In the genomic region with DNA sequence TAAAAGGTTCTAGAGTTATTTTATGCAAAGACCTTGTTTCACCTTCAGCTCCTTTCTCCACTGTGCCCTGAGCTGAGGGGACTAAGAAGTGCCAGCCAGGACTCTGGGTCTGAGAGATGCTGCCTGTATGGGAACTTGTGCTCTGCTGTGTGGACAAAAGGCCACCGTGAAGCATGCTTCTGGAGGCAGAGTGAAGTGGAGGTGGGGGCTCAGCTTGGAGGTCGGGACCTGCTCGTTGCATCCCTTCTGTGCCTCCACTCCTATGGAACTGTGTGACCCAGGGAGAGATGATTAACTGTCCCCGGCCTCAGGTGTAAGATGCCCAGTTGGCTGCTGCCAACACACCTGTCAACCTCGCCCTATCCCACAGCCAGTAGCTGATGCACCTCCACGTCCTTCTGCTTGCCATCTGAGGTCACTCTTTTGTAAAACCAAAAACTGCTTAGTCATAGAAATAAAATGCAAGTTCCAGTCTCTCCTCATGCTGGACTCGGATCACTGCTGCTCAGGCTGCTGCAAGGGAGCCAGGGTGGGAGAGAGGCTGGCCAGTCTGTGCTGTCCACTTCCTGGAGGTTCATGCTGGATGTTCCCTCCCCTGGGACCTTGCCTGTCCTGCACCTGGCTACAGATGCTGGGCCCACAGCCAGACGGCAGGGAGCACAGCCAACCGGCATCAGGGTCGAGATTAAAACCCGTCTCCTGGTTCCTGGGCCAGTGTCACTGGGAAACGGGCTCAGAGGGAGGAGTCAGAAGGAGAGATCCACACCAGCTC, we compare ENCODE assay signal across 16 cellular contexts.
DNase-seq lines count a peak whose midpoint lies in the region; ATAC-seq and TF ChIP-seq lines count a peak whose summit lies in the region.
"Had no signal": no experiment of that assay in that cellular context is flagged by ENCODE, and none has a peak within 500 bp of the region (broad histone marks: within the 10 kb centered on the region; RNA-seq: fewer than 3 reads in every experiment).

No MANE protein-coding gene starts in this region.

- peaks cover 8% of the 10 kb centered on the region for H3K27me3 Mint-ChIP-seq in GM23338 (ENCODE audit: insufficient read depth, low read depth, poor library complexity)

- H3K4me3 ChIP-seq in GM23338, result no peak overlapping the region
- no peak overlapping the region for H3K4me3 ChIP-seq in subcutaneous abdominal adipose tissue (ENCODE audit: low read depth in 1 of 5, low read length in 5 of 5)

- H3K4me1 ChIP-seq in GM23338 (ENCODE audit: insufficient read depth), result peaks cover 8% of the 10 kb centered on the region; the same call in 1 of the 2 replicates
- peaks cover 0 to 13% (median 13%) of the 10 kb centered on the region in 5 donors for H3K4me1 ChIP-seq in subcutaneous abdominal adipose tissue (ENCODE audit: control insufficient read depth in 5 of 5, insufficient read depth in 5 of 5, low read length in 5 of 5)
- H3K4me1 ChIP-seq: Caco-2 had no signal

- H3K27ac ChIP-seq in GM23338 (ENCODE audit: low read depth) (no peak overlapping the region), subcutaneous abdominal adipose tissue (ENCODE audit: low read depth, low read length) (peak overlapping the region; percentile 1)

- H3F3A ChIP-seq in GM23338 (replicated peaks; ENCODE audit: low read depth), result no peaks in the 10 kb centered on the region

- H3K9me2 ChIP-seq in GM23338 (ENCODE audit: insufficient read depth), result no peaks in the 10 kb centered on the region

- H3K79me2 ChIP-seq in GM23338 (replicated peaks; ENCODE audit: insufficient read depth), result no peaks in the 10 kb centered on the region

- no peaks in the 10 kb centered on the region for H3K36me3 ChIP-seq in GM23338 (ENCODE audit: insufficient read depth)
- no peaks in the 10 kb centered on the region for H3K36me3 ChIP-seq in subcutaneous abdominal adipose tissue (ENCODE audit: control insufficient read depth in 5 of 5, insufficient read depth in 5 of 5, low read length in 5 of 5)

- no peaks in the 10 kb centered on the region for H3K9me3 ChIP-seq in subcutaneous abdominal adipose tissue (ENCODE audit: control insufficient read depth in 5 of 5, low read length in 5 of 5)
- H3K9me3 ChIP-seq: Caco-2 had no signal

- no peaks in the 10 kb centered on the region for H4K20me1 ChIP-seq in GM23338 (replicated peaks; ENCODE audit: insufficient read depth)

- H3K4me1 Mint-ChIP-seq in GM23338, result peaks cover 27% of the 10 kb centered on the region

- no peak overlapping the region for H3K4me2 ChIP-seq in GM23338

- intact Hi-C loops in left ventricle myocardium superior (cut with micrococcal nuclease), result no loop called here

- TF ChIP-seq CTCF in GM23338 (conservative IDR thresholded peaks at IDR 0.05; ENCODE audit: low read depth in 2 of 2), result no peak
- TF ChIP-seq CTCF in omental fat pad (IDR thresholded peaks at IDR 0.05), result no peak

- H3K9me3 Mint-ChIP-seq in GM23338, result no peaks in the 10 kb centered on the region

- no peaks in the 10 kb centered on the region for H3K36me3 Mint-ChIP-seq in GM23338 (ENCODE audit: low read depth)

- no peak for DNase-seq in GM23338 (ENCODE audit: low spot score)
- DNase-seq in SW480 (ENCODE audit: low spot score), result peak; percentile 44
- DNase-seq in left ventricle myocardium superior, result peak; percentile 60
- DNase-seq in omental fat pad (ENCODE audit: low spot score), result no peak
- no peak for DNase-seq in NCI-H748 treated with DMSO at 0.1 percent for 48 hours (lab: John Stamatoyannopoulos, UW)
- no peak for DNase-seq in NK-92 treated with Interleukin-12 subunit alpha and Interleukin-12 subunit beta, amount 100 ng/mL, for 24 hours (lab: John Stamatoyannopoulos, UW)
- DNase-seq: amygdala; Caco-2; hippocampal formation; NCI-H526; OCI-M1; stimulated activated CD4-positive, alpha-beta T cell treated with anti-CD3 and anti-CD28 coated beads, Interleukin-15, amount 100 ng/mL, for 24 hours; stimulated activated naive CD4-positive, alpha-beta T cell treated with Interleukin-2 at 50 U/mL for 16 hours; T1000 had no signal

- no peaks in the 10 kb centered on the region for H3K27me3 ChIP-seq in GM23338 (ENCODE audit: insufficient read depth)
- no peaks in the 10 kb centered on the region for H3K27me3 ChIP-seq in subcutaneous abdominal adipose tissue (ENCODE audit: control insufficient read depth in 5 of 5, insufficient read depth in 4 of 5, low read length in 5 of 5)

- no peak overlapping the region for H3K27ac Mint-ChIP-seq in GM23338

- H3K9ac ChIP-seq in subcutaneous abdominal adipose tissue (ENCODE audit: low read length in 5 of 5), result no peak overlapping the region

- H2AFZ ChIP-seq in GM23338, result peak overlapping the region; percentile 76; the same call in 1 of the 2 replicates

- H3K4me3 Mint-ChIP-seq in GM23338, result no peak overlapping the region

- no peak for ATAC-seq in GM23338
- ATAC-seq in left ventricle myocardium superior, result peak; percentile 64
- ATAC-seq in omental fat pad (ENCODE audit: low FRiP score), result no peak
- ATAC-seq: HCT116 had no signal

TF ChIP-seq in GM23338, 12 proteins besides CTCF, POLR2A, EP300 and RAD21 (continues in another document):
- TF ChIP-seq, protein P1, sequence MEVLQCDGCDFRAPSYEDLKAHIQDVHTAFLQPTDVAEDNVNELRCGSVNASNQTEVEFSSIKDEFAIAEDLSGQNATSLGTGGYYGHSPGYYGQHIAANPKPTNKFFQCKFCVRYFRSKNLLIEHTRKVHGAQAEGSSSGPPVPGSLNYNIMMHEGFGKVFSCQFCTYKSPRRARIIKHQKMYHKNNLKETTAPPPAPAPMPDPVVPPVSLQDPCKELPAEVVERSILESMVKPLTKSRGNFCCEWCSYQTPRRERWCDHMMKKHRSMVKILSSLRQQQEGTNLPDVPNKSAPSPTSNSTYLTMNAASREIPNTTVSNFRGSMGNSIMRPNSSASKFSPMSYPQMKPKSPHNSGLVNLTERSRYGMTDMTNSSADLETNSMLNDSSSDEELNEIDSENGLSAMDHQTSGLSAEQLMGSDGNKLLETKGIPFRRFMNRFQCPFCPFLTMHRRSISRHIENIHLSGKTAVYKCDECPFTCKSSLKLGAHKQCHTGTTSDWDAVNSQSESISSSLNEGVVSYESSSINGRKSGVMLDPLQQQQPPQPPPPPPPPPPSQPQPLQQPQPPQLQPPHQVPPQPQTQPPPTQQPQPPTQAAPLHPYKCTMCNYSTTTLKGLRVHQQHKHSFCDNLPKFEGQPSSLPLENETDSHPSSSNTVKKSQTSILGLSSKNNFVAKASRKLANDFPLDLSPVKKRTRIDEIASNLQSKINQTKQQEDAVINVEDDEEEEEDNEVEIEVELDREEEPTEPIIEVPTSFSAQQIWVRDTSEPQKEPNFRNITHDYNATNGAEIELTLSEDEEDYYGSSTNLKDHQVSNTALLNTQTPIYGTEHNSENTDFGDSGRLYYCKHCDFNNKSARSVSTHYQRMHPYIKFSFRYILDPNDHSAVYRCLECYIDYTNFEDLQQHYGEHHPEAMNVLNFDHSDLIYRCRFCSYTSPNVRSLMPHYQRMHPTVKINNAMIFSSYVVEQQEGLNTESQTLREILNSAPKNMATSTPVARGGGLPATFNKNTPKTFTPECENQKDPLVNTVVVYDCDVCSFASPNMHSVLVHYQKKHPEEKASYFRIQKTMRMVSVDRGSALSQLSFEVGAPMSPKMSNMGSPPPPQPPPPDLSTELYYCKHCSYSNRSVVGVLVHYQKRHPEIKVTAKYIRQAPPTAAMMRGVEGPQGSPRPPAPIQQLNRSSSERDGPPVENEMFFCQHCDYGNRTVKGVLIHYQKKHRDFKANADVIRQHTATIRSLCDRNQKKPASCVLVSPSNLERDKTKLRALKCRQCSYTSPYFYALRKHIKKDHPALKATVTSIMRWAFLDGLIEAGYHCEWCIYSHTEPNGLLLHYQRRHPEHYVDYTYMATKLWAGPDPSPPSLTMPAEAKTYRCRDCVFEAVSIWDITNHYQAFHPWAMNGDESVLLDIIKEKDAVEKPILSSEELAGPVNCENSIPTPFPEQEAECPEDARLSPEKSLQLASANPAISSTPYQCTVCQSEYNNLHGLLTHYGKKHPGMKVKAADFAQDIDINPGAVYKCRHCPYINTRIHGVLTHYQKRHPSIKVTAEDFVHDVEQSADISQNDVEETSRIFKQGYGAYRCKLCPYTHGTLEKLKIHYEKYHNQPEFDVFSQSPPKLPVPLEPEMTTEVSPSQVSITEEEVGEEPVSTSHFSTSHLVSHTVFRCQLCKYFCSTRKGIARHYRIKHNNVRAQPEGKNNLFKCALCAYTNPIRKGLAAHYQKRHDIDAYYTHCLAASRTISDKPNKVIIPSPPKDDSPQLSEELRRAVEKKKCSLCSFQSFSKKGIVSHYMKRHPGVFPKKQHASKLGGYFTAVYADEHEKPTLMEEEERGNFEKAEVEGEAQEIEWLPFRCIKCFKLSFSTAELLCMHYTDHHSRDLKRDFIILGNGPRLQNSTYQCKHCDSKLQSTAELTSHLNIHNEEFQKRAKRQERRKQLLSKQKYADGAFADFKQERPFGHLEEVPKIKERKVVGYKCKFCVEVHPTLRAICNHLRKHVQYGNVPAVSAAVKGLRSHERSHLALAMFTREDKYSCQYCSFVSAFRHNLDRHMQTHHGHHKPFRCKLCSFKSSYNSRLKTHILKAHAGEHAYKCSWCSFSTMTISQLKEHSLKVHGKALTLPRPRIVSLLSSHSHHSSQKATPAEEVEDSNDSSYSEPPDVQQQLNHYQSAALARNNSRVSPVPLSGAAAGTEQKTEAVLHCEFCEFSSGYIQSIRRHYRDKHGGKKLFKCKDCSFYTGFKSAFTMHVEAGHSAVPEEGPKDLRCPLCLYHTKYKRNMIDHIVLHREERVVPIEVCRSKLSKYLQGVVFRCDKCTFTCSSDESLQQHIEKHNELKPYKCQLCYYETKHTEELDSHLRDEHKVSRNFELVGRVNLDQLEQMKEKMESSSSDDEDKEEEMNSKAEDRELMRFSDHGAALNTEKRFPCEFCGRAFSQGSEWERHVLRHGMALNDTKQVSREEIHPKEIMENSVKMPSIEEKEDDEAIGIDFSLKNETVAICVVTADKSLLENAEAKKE (CRISPR knock-in tag; IDR thresholded peaks at IDR 0.05), result no peak
- TF ChIP-seq EZH2phosphoT487 (IDR thresholded peaks at IDR 0.05; ENCODE audit: unreplicated experiment) (no peak), JUNB (IDR thresholded peaks at IDR 0.05; ENCODE audit: unreplicated experiment) (no peak), POLR2AphosphoS5 (IDR thresholded peaks at IDR 0.05; ENCODE audit: low read depth) (no peak), EZH2 (IDR thresholded peaks at IDR 0.05; ENCODE audit: low read depth, unreplicated experiment) (no peak), ZNF331 (CRISPR knock-in tag; IDR thresholded peaks at IDR 0.05; ENCODE audit: low read depth) (no peak), CREB1 (CRISPR knock-in tag; IDR thresholded peaks at IDR 0.05; ENCODE audit: low read depth) (no peak), ZNF114 (CRISPR knock-in tag; IDR thresholded peaks at IDR 0.05) (no peak), STAT1 (IDR thresholded peaks at IDR 0.05; ENCODE audit: unreplicated experiment) (no peak), NANOG (IDR thresholded peaks at IDR 0.05; ENCODE audit: borderline replicate concordance) (no peak)

Comparison
In these comparisons a context has a peak if more than half of its experiments do, and no peak if none do; other contexts are left out.
1. DNase-seq: peak in SW480 (single experiment) and left ventricle myocardium superior (single experiment); none in GM23338 (single experiment), omental fat pad (single experiment), NCI-H748 treated with DMSO at 0.1 percent for 48 hours (single experiment) and NK-92 treated with Interleukin-12 subunit alpha and Interleukin-12 subunit beta, amount 100 ng/mL, for 24 hours (single experiment).